1 cellular context compared by ENCODE assay signal in genomic region chr5:78912085-78912771, GRCh38.
TF ChIP-seq lines count a peak whose summit lies in the region.

No MANE protein-coding gene starts in this region.

TF ChIP-seq in GM23338, 12 proteins besides CTCF, POLR2A, EP300 and RAD21 (continued from another document):
- TF ChIP-seq ZNF462 (CRISPR knock-in tag; IDR thresholded peaks at IDR 0.05) (no peak), CREB1 (CRISPR knock-in tag; IDR thresholded peaks at IDR 0.05; ENCODE audit: low read depth) (no peak), POLR2AphosphoS5 (IDR thresholded peaks at IDR 0.05; ENCODE audit: low read depth) (no peak), JUNB (IDR thresholded peaks at IDR 0.05; ENCODE audit: unreplicated experiment) (no peak), ZNF114 (CRISPR knock-in tag; IDR thresholded peaks at IDR 0.05) (no peak), EZH2 (IDR thresholded peaks at IDR 0.05; ENCODE audit: low read depth, unreplicated experiment) (no peak), ZNF331 (CRISPR knock-in tag; IDR thresholded peaks at IDR 0.05; ENCODE audit: low read depth) (no peak), EZH2phosphoT487 (IDR thresholded peaks at IDR 0.05; ENCODE audit: unreplicated experiment) (no peak)
TF ChIP-seq in GM23338: peak in this region for 0.
